8 cellular contexts compared by ENCODE assay signal in the genomic region with DNA sequence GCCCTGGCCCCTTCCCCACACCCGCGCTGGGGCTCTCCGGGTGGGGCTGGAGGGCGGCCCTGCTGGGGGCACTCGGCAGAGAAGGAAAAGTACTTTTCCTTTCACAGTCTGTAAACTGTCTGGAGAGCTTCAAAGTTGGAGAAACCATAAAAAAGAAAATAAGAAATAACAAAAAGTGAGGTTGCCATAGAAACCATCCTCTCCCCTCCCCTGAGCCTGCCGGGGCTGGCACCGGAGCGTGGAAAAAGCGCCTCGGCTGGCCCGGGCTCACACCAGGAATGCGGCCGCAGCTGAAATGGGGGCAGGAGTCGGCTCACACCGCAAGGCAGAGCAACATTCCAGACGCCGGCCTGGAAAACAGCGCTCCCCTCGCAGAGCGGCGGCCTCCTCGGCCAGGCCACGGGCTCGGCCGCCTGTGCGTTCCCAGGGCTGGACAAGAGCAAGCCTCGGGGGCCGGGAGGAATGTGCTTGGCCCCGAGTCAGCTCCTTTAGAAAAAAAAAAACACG.
DNase-seq lines count a peak whose midpoint lies in the region; ATAC-seq, FAIRE-seq and TF ChIP-seq lines count a peak whose summit lies in the region.

No MANE protein-coding gene starts in this region.

- H3K27ac ChIP-seq in HUES6 (ENCODE audit: low read depth, low read length) (peak overlapping the region; percentile 74; the same call in 1 of the 2 replicates), HepG2 (ENCODE audit: extremely low read length, insufficient read depth, low read length) (no peak overlapping the region), stomach smooth muscle (ENCODE audit: low read length) (peak overlapping the region; percentile 86)

- TF ChIP-seq POLR2A in HepG2 (IDR thresholded peaks at IDR 0.05; ENCODE audit: insufficient read depth in 1 of 2, low read depth in 2 of 2, low read length in 2 of 2): no peak

- H3K4me2 ChIP-seq in HepG2 (ENCODE audit: low read depth, low read length): peak overlapping the region; percentile 45

- H3K4me3 ChIP-seq in HUES6 (ENCODE audit: low read depth, low read length): no peak overlapping the region
- peak overlapping the region in 2 of 3 experiments; percentile 5 to 36; a peak in 2 of 6 replicates for H3K4me3 ChIP-seq in HepG2 (replicated peaks in 1 of 3; ENCODE audit: insufficient read depth in 1 of 3, low read depth in 2 of 3, low read length in 3 of 3)
- H3K4me3 ChIP-seq in stomach smooth muscle (ENCODE audit: low read length in 2 of 2): peak overlapping the region in 1 of 2 donors; percentile 47

- no peak for TF ChIP-seq RAD21 in HepG2 (CRISPR knock-in tag; IDR thresholded peaks at IDR 0.05)

- H3K4me1 ChIP-seq in HUES6 (ENCODE audit: control insufficient read depth, insufficient read depth, low read length) (peaks cover 17% of the 10 kb centered on the region), HepG2 (ENCODE audit: insufficient read depth, low read length) (peaks cover 28% of the 10 kb centered on the region), stomach smooth muscle (ENCODE audit: control insufficient read depth, insufficient read depth, low read length) (peaks cover 60% of the 10 kb centered on the region)

- intact Hi-C loops in HepG2 (cut with micrococcal nuclease; ENCODE audit: unreplicated experiment): no loop called here

- no peak for FAIRE-seq in HepG2 (lab: Jason Lieb, UNC)

- TF ChIP-seq CTCF in HepG2 (CRISPR knock-in tag; IDR thresholded peaks at IDR 0.05): peak; percentile 32

- in situ Hi-C loops in HepG2 (cut with HindIII; ENCODE audit: extremely low pct_ligation_motif_present, low pct_unique_long_range_greater_than_20kb): no loop called here

- no peaks in the 10 kb centered on the region for H4K20me1 ChIP-seq in HepG2 (ENCODE audit: insufficient read depth, low read length)

- CTCF ChIA-PET in HepG2 (lab: Yijun Ruan, JAX; ENCODE audit: low intra/inter-chr PET ratio, low total read pairs): no interaction called here

- no peak overlapping the region for H2AFZ ChIP-seq in HepG2 (ENCODE audit: low read length)

- no peaks in the 10 kb centered on the region for H3K79me2 ChIP-seq in HepG2 (ENCODE audit: insufficient read depth, low read length)

- TF ChIP-seq EP300 in HepG2 (IDR thresholded peaks at IDR 0.05; ENCODE audit: low read depth in 2 of 2, low read length in 2 of 2): no peak
- no peak for TF ChIP-seq EP300 in HepG2 (CRISPR knock-in tag; IDR thresholded peaks at IDR 0.05; ENCODE audit: borderline replicate concordance)

- DNase-seq in dermis blood vessel endothelial cell: peak; percentile 88
- peak; percentile 34 for DNase-seq in HepG2 (ENCODE audit: low spot score)
- DNase-seq in NCI-H2029 (lab: John Stamatoyannopoulos, UW): no peak

- BruUV-seq in HepG2 (replicated peaks; lab: Mats Ljungman, UMichigan): no TSS peak

- ATAC-seq in HepG2 (peak; percentile 57), GM21529 (IDR thresholded peaks at IDR 0.05; ENCODE audit: unreplicated experiment) (no peak), HG03097 (IDR thresholded peaks at IDR 0.05; ENCODE audit: low FRiP score, unreplicated experiment) (no peak), HG03565 (IDR thresholded peaks at IDR 0.05; ENCODE audit: unreplicated experiment) (no peak)

- H3K27me3 ChIP-seq in HUES6 (ENCODE audit: control insufficient read depth, insufficient read depth, low read length): peaks cover 10% of the 10 kb centered on the region
- H3K27me3 ChIP-seq in HepG2 (ENCODE audit: control insufficient read depth in 1 of 2, insufficient read depth in 2 of 2, low read length in 2 of 2): peaks cover 21 to 78% of the 10 kb centered on the region in 2 experiments
- H3K27me3 ChIP-seq in stomach smooth muscle (ENCODE audit: control insufficient read depth in 1 of 2, insufficient read depth in 2 of 2, low read length in 2 of 2): no peaks in the 10 kb centered on the region

- H3K9ac ChIP-seq in HUES6 (ENCODE audit: low read length): peak overlapping the region; percentile 33
- no peak overlapping the region for H3K9ac ChIP-seq in HepG2 (ENCODE audit: insufficient read depth, low read depth, low read length)
- peak overlapping the region; percentile 51 to 70 for H3K9ac ChIP-seq in stomach smooth muscle (ENCODE audit: low read length in 2 of 2)

- POLR2A ChIA-PET in HepG2 (lab: Yijun Ruan, JAX): no interaction called here

- H3K36me3 ChIP-seq in HUES6 (ENCODE audit: control insufficient read depth, insufficient read depth, low read length) (no peaks in the 10 kb centered on the region), HepG2 (replicated peaks in 1 of 2; ENCODE audit: control insufficient read depth in 1 of 2, insufficient read depth in 2 of 2, low read length in 2 of 2) (no peaks in the 10 kb centered on the region), stomach smooth muscle (ENCODE audit: control insufficient read depth in 2 of 2, insufficient read depth in 2 of 2, low read length in 2 of 2) (no peaks in the 10 kb centered on the region)

- WGBS in HepG2 (ENCODE audit: low lambda C conversion rate): 16% methylated on average over 17 of the region's 30 CpGs

- H3K9me3 ChIP-seq in HUES6 (ENCODE audit: control insufficient read depth, insufficient read depth, low read depth, low read length) (no peaks in the 10 kb centered on the region), HepG2 (ENCODE audit: low read length) (no peaks in the 10 kb centered on the region), stomach smooth muscle (ENCODE audit: control insufficient read depth in 2 of 2, low read length in 2 of 2) (no peaks in the 10 kb centered on the region)

TF ChIP-seq in HepG2, 621 proteins besides CTCF, POLR2A, EP300 and RAD21 (continues in another document):
- TF ChIP-seq GABPB1 (CRISPR knock-in tag; IDR thresholded peaks at IDR 0.05): peak; percentile 12; the same call in 1 of the 2 replicates
- peak; percentile 29; the same call in 1 of the 2 replicates for TF ChIP-seq HDAC1 (CRISPR knock-in tag; IDR thresholded peaks at IDR 0.05)
- TF ChIP-seq MED13 (CRISPR knock-in tag; IDR thresholded peaks at IDR 0.05): no peak
- TF ChIP-seq RXRA (CRISPR knock-in tag; IDR thresholded peaks at IDR 0.05): 0 out of 2 replicates have a peak, but pooled peaks have one; percentile 24
- peak; percentile 46 for TF ChIP-seq ZFX (CRISPR knock-in tag; IDR thresholded peaks at IDR 0.05; ENCODE audit: low read depth)
- TF ChIP-seq SOX6 (IDR thresholded peaks at IDR 0.05): no peak
- TF ChIP-seq SOX6 (CRISPR knock-in tag; IDR thresholded peaks at IDR 0.05): 0 out of 2 replicates have a peak, but pooled peaks have one; percentile 16
- TF ChIP-seq TEAD3 (CRISPR knock-in tag; optimal IDR thresholded peaks at IDR 0.05; ENCODE audit: borderline replicate concordance): peak; percentile 65
- TF ChIP-seq PTBP1 (IDR thresholded peaks at IDR 0.05; ENCODE audit: low read depth, low read length, poor library complexity, severe bottlenecking): no peak
- TF ChIP-seq KLF13 (CRISPR knock-in tag; IDR thresholded peaks at IDR 0.05): no peak
- peak; percentile 57; the same call in 1 of the 2 replicates for TF ChIP-seq ZNF687 (CRISPR knock-in tag; IDR thresholded peaks at IDR 0.05)
- no peak for TF ChIP-seq RNF2 (conservative IDR thresholded peaks at IDR 0.05; ENCODE audit: low read depth)
- TF ChIP-seq NFE2L1 (CRISPR knock-in tag; IDR thresholded peaks at IDR 0.05; ENCODE audit: borderline replicate concordance): no peak
- TF ChIP-seq UBTF (CRISPR knock-in tag; IDR thresholded peaks at IDR 0.05): peak; percentile 83
- TF ChIP-seq HNRNPLL (IDR thresholded peaks at IDR 0.05; ENCODE audit: low read depth, low read length, poor library complexity, severe bottlenecking): peak; percentile 42
